ENCODE assay signal across 8 cellular contexts in genomic region chr4:183407635-183408463, GRCh38. TPM values are rescaled to one million over a fixed set of nuclear protein-coding genes. Genes with fewer than 3 reads are reported as not detected.
A peak's percentile ranks its signal among the peaks of the same experiment; 100 is the strongest.
DNase-seq lines count a peak whose midpoint lies in the region; ATAC-seq and TF ChIP-seq lines count a peak whose summit lies in the region.

No MANE protein-coding gene starts in this region.

- H2BK12ac ChIP-seq in trophoblast cell (ENCODE audit: low read length): no peak overlapping the region

- H3K23ac ChIP-seq in trophoblast cell (ENCODE audit: low read length): no peak overlapping the region

- intact Hi-C loops in right lobe of liver (cut with DNase I) (no loop called here), testis (cut with DNase I; ENCODE audit: low total_unique reads) (no loop called here)

- no peaks in the 10 kb centered on the region for H3K9me3 Mint-ChIP-seq in activated T-cell treated with anti-CD3 and anti-CD28 coated beads, Interleukin-2, amount 50 U/mL, for 24 hours
- no peaks in the 10 kb centered on the region for H3K9me3 Mint-ChIP-seq in activated naive CD8-positive, alpha-beta T cell treated with anti-CD3 and anti-CD28 coated beads for 36 hours

- no peak overlapping the region for H3K14ac ChIP-seq in trophoblast cell (ENCODE audit: low read length)

- no peak overlapping the region for H3K4me2 ChIP-seq in trophoblast cell (ENCODE audit: low read length)

- no peaks in the 10 kb centered on the region for H3K27me3 ChIP-seq in right lobe of liver
- no peaks in the 10 kb centered on the region for H3K27me3 ChIP-seq in testis
- no peaks in the 10 kb centered on the region for H3K27me3 ChIP-seq in trophoblast cell (ENCODE audit: insufficient read depth, low read length)

- no peak overlapping the region for H2BK5ac ChIP-seq in trophoblast cell (ENCODE audit: low read depth, low read length, poor library complexity)

- no peak for ATAC-seq in right lobe of liver
- ATAC-seq in GM21423 (IDR thresholded peaks at IDR 0.05; ENCODE audit: unreplicated experiment): no peak

- H3K27ac Mint-ChIP-seq in activated T-cell treated with anti-CD3 and anti-CD28 coated beads, Interleukin-2, amount 50 U/mL, for 24 hours: peak overlapping the region; percentile 87
- peak overlapping the region; percentile 83 for H3K27ac Mint-ChIP-seq in activated naive CD8-positive, alpha-beta T cell treated with anti-CD3 and anti-CD28 coated beads for 36 hours

- no peak for TF ChIP-seq CTCF in right lobe of liver (IDR thresholded peaks at IDR 0.05)
- no peak for TF ChIP-seq CTCF in testis (IDR thresholded peaks at IDR 0.05)

- H3K4me1 Mint-ChIP-seq in activated T-cell treated with anti-CD3 and anti-CD28 coated beads, Interleukin-2, amount 50 U/mL, for 24 hours (ENCODE audit: low read depth): peaks cover 10% of the 10 kb centered on the region
- peaks cover 9% of the 10 kb centered on the region for H3K4me1 Mint-ChIP-seq in activated naive CD8-positive, alpha-beta T cell treated with anti-CD3 and anti-CD28 coated beads for 36 hours

- no peak overlapping the region for H2AFZ ChIP-seq in trophoblast cell (ENCODE audit: insufficient read depth, low read length, poor library complexity)

- no peak overlapping the region for H4K8ac ChIP-seq in trophoblast cell (ENCODE audit: low read depth, low read length)

- H4K91ac ChIP-seq in trophoblast cell (ENCODE audit: low read depth, low read length): no peak overlapping the region

- H3K18ac ChIP-seq in trophoblast cell (ENCODE audit: low read length): no peak overlapping the region

- H3K36me3 ChIP-seq in right lobe of liver (no peaks in the 10 kb centered on the region), testis (ENCODE audit: low read depth, missing control alignments) (no peaks in the 10 kb centered on the region), trophoblast cell (ENCODE audit: control insufficient read depth in 1 of 2, insufficient read depth in 2 of 2, low read length in 2 of 2) (no peaks in the 10 kb centered on the region)

- H2AK5ac ChIP-seq in trophoblast cell (ENCODE audit: low read length): no peak overlapping the region

- no peaks in the 10 kb centered on the region for H3K79me2 ChIP-seq in trophoblast cell (ENCODE audit: control insufficient read depth, insufficient read depth, low read length, poor library complexity)

- H3K4me1 ChIP-seq in right lobe of liver: peaks cover 0 to 8% (median 0%) of the 10 kb centered on the region in 4 donors
- no peaks in the 10 kb centered on the region for H3K4me1 ChIP-seq in testis
- H3K4me1 ChIP-seq in trophoblast cell (ENCODE audit: control insufficient read depth in 1 of 2, insufficient read depth in 2 of 2, low read length in 2 of 2): no peaks in the 10 kb centered on the region

- no peak overlapping the region for H2BK120ac ChIP-seq in trophoblast cell (ENCODE audit: insufficient read depth, low read length, poor library complexity)

- no peak for TF ChIP-seq POLR2A in right lobe of liver (IDR thresholded peaks at IDR 0.05)
- no peak for TF ChIP-seq POLR2A in testis (IDR thresholded peaks at IDR 0.05)

- H4K12ac ChIP-seq in trophoblast cell (ENCODE audit: low read depth, low read length): no peak overlapping the region

- H3K9me3 ChIP-seq in right lobe of liver (no peaks in the 10 kb centered on the region), testis (no peaks in the 10 kb centered on the region), trophoblast cell (ENCODE audit: insufficient read depth, low read depth, low read length) (no peaks in the 10 kb centered on the region)

- H3K79me1 ChIP-seq in trophoblast cell (ENCODE audit: low read length): no peaks in the 10 kb centered on the region

- no peak overlapping the region for H3K27ac ChIP-seq in right lobe of liver
- peak overlapping the region in 1 of 2 donors; percentile 39 for H3K27ac ChIP-seq in testis
- H3K27ac ChIP-seq in trophoblast cell (ENCODE audit: low read depth, low read length): no peak overlapping the region

- no peaks in the 10 kb centered on the region for H3K36me3 Mint-ChIP-seq in activated T-cell treated with anti-CD3 and anti-CD28 coated beads, Interleukin-2, amount 50 U/mL, for 24 hours (ENCODE audit: low read depth)
- no peaks in the 10 kb centered on the region for H3K36me3 Mint-ChIP-seq in activated naive CD8-positive, alpha-beta T cell treated with anti-CD3 and anti-CD28 coated beads for 36 hours

- H3K27me3 Mint-ChIP-seq in activated T-cell treated with anti-CD3 and anti-CD28 coated beads, Interleukin-2, amount 50 U/mL, for 24 hours: no peaks in the 10 kb centered on the region
- no peaks in the 10 kb centered on the region for H3K27me3 Mint-ChIP-seq in activated naive CD8-positive, alpha-beta T cell treated with anti-CD3 and anti-CD28 coated beads for 36 hours

- peak overlapping the region; percentile 75 for H3K4me3 Mint-ChIP-seq in activated T-cell treated with anti-CD3 and anti-CD28 coated beads, Interleukin-2, amount 50 U/mL, for 24 hours
- H3K4me3 Mint-ChIP-seq in activated naive CD8-positive, alpha-beta T cell treated with anti-CD3 and anti-CD28 coated beads for 36 hours: peak overlapping the region; percentile 73

- H3K4ac ChIP-seq in trophoblast cell (ENCODE audit: low read depth, low read length): no peak overlapping the region

- no peak for DNase-seq in activated T-cell treated with anti-CD3 and anti-CD28 coated beads, Interleukin-2, amount 50 U/mL, for 24 hours
- no peak for DNase-seq in activated T-cell treated with anti-CD3 and anti-CD28 coated beads for 4 hours
- DNase-seq in activated naive CD8-positive, alpha-beta T cell treated with anti-CD3 and anti-CD28 coated beads for 36 hours: no peak
- no peak for DNase-seq in right lobe of liver
- DNase-seq in testis: no peak
- no peak for DNase-seq in trophoblast cell
- no peak for DNase-seq in NCI-H2196 treated with DMSO at 0.1 percent for 48 hours (lab: John Stamatoyannopoulos, UW; ENCODE audit: unreplicated experiment)

- no peak overlapping the region for H3K9ac ChIP-seq in trophoblast cell (ENCODE audit: low read length)

- H3K4me3 ChIP-seq in right lobe of liver (peak overlapping the region; percentile 25 to 49 (median 44)), testis (peak overlapping the region; percentile 10 to 64), trophoblast cell (ENCODE audit: low read depth, low read length) (no peak overlapping the region)

- WGBS in right lobe of liver (ENCODE audit: insufficient coverage, low coverage, low lambda C conversion rate, missing lambda C conversion rate): 71% methylated on average over 4 of the region's 8 CpGs
- 71 to 80% methylated on average over 8 of the region's 8 CpGs for WGBS in testis, 2 donors
- WGBS in trophoblast cell (ENCODE audit: extremely low coverage, insufficient coverage, insufficient read length): no CpG with 5 or more reads among the region's 8 CpGs

RNA-seq across cellular contexts. Expression of gene CDKN2AIP, which starts 36.6 kb away (rescaled TPM):
- 10 to 100 TPM; 27.7 to 29.7 TPM for total RNA-seq in activated naive CD8-positive, alpha-beta T cell treated with anti-CD3 and anti-CD28 coated beads for 36 hours
- total RNA-seq in right lobe of liver (10 to 100 TPM in 1 of 6 experiments, 1 to 10 TPM in 5; 5.6 to 10.6 (median 6.8) TPM), testis (10 to 100 TPM; 37.4 to 38.7 TPM)
- polyA plus RNA-seq in testis (ENCODE audit: insufficient read depth, low read depth, low replicate concordance): 32.7 TPM
- polyA plus RNA-seq in trophoblast cell (2013): 11.0 TPM in 2 replicates
